Comparison of ENCODE assay signal across 8 cellular contexts in genomic region chr19:1001538-1002166, GRCh38. TPM values are rescaled to one million over a fixed set of nuclear protein-coding genes. Genes with fewer than 3 reads are reported as not detected.
DNase-seq lines count a peak whose midpoint lies in the region; ATAC-seq and TF ChIP-seq lines count a peak whose summit lies in the region.

No MANE protein-coding gene starts in this region.

- H3K27me3 ChIP-seq in PC-9 (ENCODE audit: insufficient read depth, low read depth) (peaks cover 34% of the 10 kb centered on the region), smooth muscle cell (ENCODE audit: low read depth) (peaks cover 49% of the 10 kb centered on the region)

- no peaks in the 10 kb centered on the region; the same call in 1 of the 2 replicates for H4K20me1 ChIP-seq in PC-9 (ENCODE audit: insufficient read depth)
- no peaks in the 10 kb centered on the region for H4K20me1 ChIP-seq in smooth muscle cell (ENCODE audit: low read depth)

- 0 out of 2 replicates have a peak overlapping the region, but pooled peaks have one; percentile 13 for H3K4me2 ChIP-seq in PC-9
- H3K4me2 ChIP-seq in smooth muscle cell: peak overlapping the region; percentile 86

- peak; percentile 94 for TF ChIP-seq CTCF in PC-9 (conservative IDR thresholded peaks at IDR 0.05)
- peak; percentile 80 for TF ChIP-seq CTCF in smooth muscle cell (IDR thresholded peaks at IDR 0.05; ENCODE audit: borderline replicate concordance, insufficient read depth, poor library complexity, severe bottlenecking)

- H2AFZ ChIP-seq in PC-9: no peak overlapping the region
- no peak overlapping the region for H2AFZ ChIP-seq in smooth muscle cell (ENCODE audit: low read depth)

- H3K4me3 ChIP-seq in PC-9 (no peak overlapping the region), smooth muscle cell (no peak overlapping the region)

- POLR2A ChIA-PET in PC-9 (lab: Charles Lee; ENCODE audit: unreplicated experiment): no interaction called here

- H3K36me3 ChIP-seq in PC-9 (ENCODE audit: low read depth) (no peaks in the 10 kb centered on the region), smooth muscle cell (ENCODE audit: low read depth) (no peaks in the 10 kb centered on the region)

- H3K9me2 ChIP-seq in PC-9 (ENCODE audit: insufficient read depth): no peaks in the 10 kb centered on the region

- peak; percentile 73 for ATAC-seq in Right ventricle myocardium inferior
- ATAC-seq in HG03565 (IDR thresholded peaks at IDR 0.05; ENCODE audit: unreplicated experiment): no peak
- no peak for ATAC-seq in HG02588 (IDR thresholded peaks at IDR 0.05; ENCODE audit: unreplicated experiment)

- intact Hi-C loops in PC-9 (cut with micrococcal nuclease; ENCODE audit: unreplicated experiment) (loop anchor here (1.0 kb wide), 1 partner anchor 80 kb away; no protein-coding TSS in a partner anchor), Right ventricle myocardium inferior (cut with DNase I) (loop anchor here (1.0 kb wide), 1 partner anchor 80 kb away; no protein-coding TSS in a partner anchor)

- H3K79me2 ChIP-seq in PC-9 (ENCODE audit: low read depth) (no peaks in the 10 kb centered on the region), smooth muscle cell (ENCODE audit: low read depth) (no peaks in the 10 kb centered on the region)

- H3K27ac ChIP-seq in PC-9 (no peak overlapping the region), smooth muscle cell (ENCODE audit: low read depth) (no peak overlapping the region)

- H3K9ac ChIP-seq in smooth muscle cell (ENCODE audit: low read depth): no peak overlapping the region

- no peaks in the 10 kb centered on the region for H3K9me3 ChIP-seq in PC-9 (ENCODE audit: insufficient read depth, low read depth)
- H3K9me3 ChIP-seq in smooth muscle cell (replicated peaks; ENCODE audit: low read depth): no peaks in the 10 kb centered on the region

- H3K4me1 ChIP-seq in PC-9 (replicated peaks; ENCODE audit: insufficient read depth) (peaks cover 2% of the 10 kb centered on the region), smooth muscle cell (ENCODE audit: low read depth) (no peaks in the 10 kb centered on the region)

- 25% methylated on average over 15 of the region's 20 CpGs for WGBS in smooth muscle cell (ENCODE audit: low lambda C conversion rate)

- DNase-seq in NCI-H1694 (lab: John Stamatoyannopoulos, UW) (peak; percentile 6), NCI-H1694 treated with DMSO at 0.1 percent for 48 hours (lab: John Stamatoyannopoulos, UW) (no peak), PC-9 (peak in 1 of 2 experiments; percentile 59), Right ventricle myocardium inferior (ENCODE audit: missing footprints) (peak; percentile 92), smooth muscle cell (lab: John Stamatoyannopoulos, UW; ENCODE audit: unreplicated experiment) (peak; percentile 27)
- DNase-seq in activated effector memory CD4-positive, alpha-beta T cell treated with Interleukin-2 at 50 U/mL for 16 hours: peak; percentile 56

- H3F3A ChIP-seq in PC-9 (ENCODE audit: insufficient read depth, low read depth) (peaks cover 23% of the 10 kb centered on the region; the same call in 1 of the 2 replicates), smooth muscle cell (ENCODE audit: low read depth) (no peaks in the 10 kb centered on the region)

- BruUV-seq in PC-9 (replicated peaks; lab: Mats Ljungman, UMichigan): no TSS peak

- CTCF ChIA-PET in PC-9 (lab: Charles Lee): interaction anchor here (0.5 to 1.0 kb wide), 3 partner anchors 15 to 202 kb away, joined by 4 to 6 read pairs (median 5); no protein-coding TSS in a partner anchor

RNA-seq across cellular contexts. Expression of gene GRIN3B, which starts 1.4 kb away (rescaled TPM):
- total RNA-seq in PC-9 (2021) (0.11 and 0.13 TPM in 2 replicates), Right ventricle myocardium inferior (0.35 TPM), smooth muscle cell (1.2 and 12.6 TPM in 2 replicates)
- polyA plus RNA-seq in smooth muscle cell: 1.2 and 3.6 TPM in 2 replicates

RNA-seq across cellular contexts. Expression of gene WDR18, which starts 17.5 kb away (rescaled TPM):
- total RNA-seq in PC-9 (2021) (61.5 and 95.3 TPM in 2 replicates), Right ventricle myocardium inferior (20.7 TPM), smooth muscle cell (33.8 and 69.4 TPM in 2 replicates)
- polyA plus RNA-seq in smooth muscle cell: 153 and 160 TPM in 2 replicates

RNA-seq across cellular contexts. Expression of gene TMEM259, which starts 19.3 kb away (rescaled TPM):
- total RNA-seq in PC-9 (2021) (155 and 162 TPM in 2 replicates), Right ventricle myocardium inferior (106 TPM), smooth muscle cell (112 and 133 TPM in 2 replicates)
- polyA plus RNA-seq in smooth muscle cell: 232 and 301 TPM in 2 replicates

RNA-seq across cellular contexts. Expression of gene RNU6-2, which starts 19.7 kb away (rescaled TPM):
- not detected in 2 replicates for total RNA-seq in PC-9 (2021)
- not detected for total RNA-seq in Right ventricle myocardium inferior
- total RNA-seq in smooth muscle cell: not detected in 2 replicates
- not detected in 2 replicates for polyA plus RNA-seq in smooth muscle cell

RNA-seq across cellular contexts. Expression of gene CNN2, which starts 24.8 kb away (rescaled TPM):
- total RNA-seq in PC-9 (2021) (168 and 206 TPM in 2 replicates), Right ventricle myocardium inferior (69.3 TPM), smooth muscle cell (150 and 155 TPM in 2 replicates)
- 392 and 404 TPM in 2 replicates for polyA plus RNA-seq in smooth muscle cell
